Comparison of ENCODE assay signal across 13 cellular contexts in the genomic region with DNA sequence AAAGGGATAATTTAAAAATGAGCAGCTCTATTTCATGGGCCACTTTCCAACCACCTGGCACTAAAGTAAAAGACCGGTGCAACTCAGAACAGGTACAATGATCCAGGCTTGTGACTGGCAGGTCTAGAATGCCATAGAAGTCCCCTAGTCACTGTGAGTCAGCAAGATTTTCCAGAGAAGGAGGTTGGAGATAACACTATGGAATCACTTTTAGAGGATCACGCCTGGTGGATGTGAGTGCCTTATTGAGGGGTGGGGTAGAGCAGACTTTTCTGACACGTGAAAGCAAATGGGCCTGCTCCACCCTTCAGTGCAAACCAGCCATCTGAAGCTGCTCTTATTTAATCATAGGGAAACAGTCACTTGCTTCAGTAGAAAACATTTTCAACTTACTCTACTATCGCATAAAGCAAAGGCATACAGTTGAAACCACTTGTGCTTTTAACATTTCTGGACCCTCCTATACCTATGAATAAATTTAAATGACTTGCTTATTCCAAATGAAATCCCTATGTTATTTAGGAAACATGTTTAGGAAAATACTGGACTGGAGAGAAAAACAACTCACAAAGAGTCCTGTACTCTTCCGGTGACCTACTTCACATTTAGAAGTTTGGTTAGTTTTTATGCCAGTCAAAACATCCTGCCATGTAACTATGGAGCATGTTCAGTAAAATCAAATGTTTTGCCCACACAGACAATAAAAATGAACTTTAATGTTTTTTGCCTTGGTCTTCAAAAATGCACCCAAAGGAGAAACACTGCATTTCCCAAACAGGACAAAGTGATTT. TPM values are rescaled to one million over a fixed set of nuclear protein-coding genes. Genes with fewer than 3 reads are reported as not detected.
A peak's percentile ranks its signal among the peaks of the same experiment; 100 is the strongest.
DNase-seq lines count a peak whose midpoint lies in the region; ATAC-seq and TF ChIP-seq lines count a peak whose summit lies in the region.
"Had no signal": no experiment of that assay in that cellular context is flagged by ENCODE, and none has a peak within 500 bp of the region (broad histone marks: within the 10 kb centered on the region; RNA-seq: fewer than 3 reads in every experiment).

No MANE protein-coding gene starts in this region.

- no peak overlapping the region for H3K27ac Mint-ChIP-seq in T-helper 17 cell
- H3K27ac Mint-ChIP-seq: activated CD4-positive, alpha-beta T cell treated with anti-CD3 and anti-CD28 coated beads, Interleukin-2, amount 10 ng/mL, durations not matched to agents 24 days and 14 days; activated naive CD8-positive, alpha-beta T cell; stimulated activated effector memory CD8-positive, alpha-beta T cell treated with anti-CD3 and anti-CD28 coated beads, Interleukin-12 subunit alpha, Interleukin-12 subunit beta, amount 100 ng/mL, for 72 hours had no signal

- peak in 1 of 2 donors; percentile 52 for TF ChIP-seq POLR2A in thyroid gland (IDR thresholded peaks at IDR 0.05)

- H3K4me1 Mint-ChIP-seq in T-helper 17 cell = peaks cover 4% of the 10 kb centered on the region
- H3K4me1 Mint-ChIP-seq: activated CD4-positive, alpha-beta T cell treated with anti-CD3 and anti-CD28 coated beads, Interleukin-2, amount 10 ng/mL, durations not matched to agents 24 days and 14 days; stimulated activated effector memory CD8-positive, alpha-beta T cell treated with anti-CD3 and anti-CD28 coated beads, Interleukin-12 subunit alpha, Interleukin-12 subunit beta, amount 100 ng/mL, for 72 hours had no signal

- H3K27me3 ChIP-seq in thyroid gland = no peaks in the 10 kb centered on the region

- no peak overlapping the region for H3K4me3 Mint-ChIP-seq in T-helper 17 cell
- H3K4me3 Mint-ChIP-seq: activated CD4-positive, alpha-beta T cell treated with anti-CD3 and anti-CD28 coated beads, Interleukin-2, amount 10 ng/mL, durations not matched to agents 24 days and 14 days; activated naive CD8-positive, alpha-beta T cell; stimulated activated effector memory CD8-positive, alpha-beta T cell treated with anti-CD3 and anti-CD28 coated beads, Interleukin-12 subunit alpha, Interleukin-12 subunit beta, amount 100 ng/mL, for 72 hours had no signal

- no peak for ATAC-seq in T-helper 17 cell
- ATAC-seq: stimulated activated effector memory CD8-positive, alpha-beta T cell treated with anti-CD3 and anti-CD28 coated beads, Interleukin-12 subunit alpha, Interleukin-12 subunit beta, amount 100 ng/mL, for 72 hours had no signal

- peaks cover 28% of the 10 kb centered on the region for H3K27me3 Mint-ChIP-seq in T-helper 17 cell
- H3K27me3 Mint-ChIP-seq: activated CD4-positive, alpha-beta T cell treated with anti-CD3 and anti-CD28 coated beads, Interleukin-2, amount 10 ng/mL, durations not matched to agents 24 days and 14 days; activated naive CD8-positive, alpha-beta T cell had no signal

- H3K27ac ChIP-seq in cingulate gyrus (ENCODE audit: low read depth, low read length) (peak overlapping the region; percentile 58), thyroid gland (peak overlapping the region; percentile 83 to 99 (median 98))

- H3K4me1 ChIP-seq in thyroid gland = peaks cover 49 to 71% of the 10 kb centered on the region in 2 donors

- WGBS in thyroid gland, 2 donors = 27 to 38% methylated on average over 5 of the region's 5 CpGs

- H3K36me3 ChIP-seq in thyroid gland = no peaks in the 10 kb centered on the region

- DNase-seq in NCI-H460 (ENCODE audit: extremely low read depth, low read depth) (peak; percentile 96), islet precursor cell (peak; percentile 59), thyroid gland (peak; percentile 68 to 69), T-helper 17 cell (no peak), nucleus accumbens (lab: John Stamatoyannopoulos, UW) (no peak)
- no peak for DNase-seq in activated CD4-positive, CD25-positive, alpha-beta regulatory T cell (lab: John Stamatoyannopoulos, UW)
- DNase-seq: activated CD4-positive, alpha-beta T cell treated with anti-CD3 and anti-CD28 coated beads, Interleukin-2, amount 10 ng/mL, durations not matched to agents 24 days and 14 days; DMS153; midbrain; stimulated activated CD4-positive, alpha-beta T cell treated with anti-CD3 and anti-CD28 coated beads, Interleukin-12 subunit alpha, Interleukin-12 subunit beta, amount 100 ng/mL, for 4 hours had no signal

- no peaks in the 10 kb centered on the region for H3K9me3 ChIP-seq in thyroid gland
- H3K9me3 ChIP-seq in T-helper 17 cell (ENCODE audit: control insufficient read depth, low read length, poor library complexity, severe bottlenecking) = no peaks in the 10 kb centered on the region

- no peak overlapping the region for H3K4me3 ChIP-seq in thyroid gland (replicated peaks in 1 of 3)

- intact Hi-C loops in thyroid gland (cut with DNase I) = no loop called here

- H3K36me3 Mint-ChIP-seq in T-helper 17 cell (ENCODE audit: low read depth) = no peaks in the 10 kb centered on the region
- H3K36me3 Mint-ChIP-seq: activated naive CD8-positive, alpha-beta T cell; stimulated activated effector memory CD8-positive, alpha-beta T cell treated with anti-CD3 and anti-CD28 coated beads, Interleukin-12 subunit alpha, Interleukin-12 subunit beta, amount 100 ng/mL, for 72 hours had no signal

- no peak for TF ChIP-seq CTCF in thyroid gland (IDR thresholded peaks at IDR 0.05)

RNA-seq across cellular contexts. Expression of a gene that starts 21.5 kb away (rescaled TPM):
- 1,075 and 1,182 TPM in 2 replicates for total RNA-seq in NCI-H460 (2014; rRNA removed; shearing (Covaris generic))
- 895 and 1,099 TPM in 2 replicates for polyA plus RNA-seq in NCI-H460 (2014; cell fraction: nucleus; rRNA removed)
- total RNA-seq in thyroid gland = 100 to 1,000 TPM in 3 of 4 donors, 10 to 100 TPM in 1; 73.8 to 132 (median 121) TPM
- total RNA-seq in T-helper 17 cell = 1 to 10 TPM; 1.0 to 1.2 TPM

Comparison
In these comparisons a context has a peak if more than half of its experiments do, and no peak if none do; other contexts are left out.
1. DNase-seq: peak in NCI-H460 (single experiment), islet precursor cell (single experiment) and thyroid gland (2 of 2); none in T-helper 17 cell (0 of 3), activated CD4-positive, CD25-positive, alpha-beta regulatory T cell (0 of 4) and nucleus accumbens (0 of 56).
2. RNA of a gene that starts 21.5 kb away (total RNA-seq): 1,075 to 1,182 TPM in NCI-H460 and 73.8 to 132 TPM in thyroid gland; 1.0 to 1.2 TPM in T-helper 17 cell; every median in the first group is over 10 times any median in the second.